22 cellular contexts compared by ENCODE assay signal in genomic region chr12:108982621-108983219, GRCh38. TPM values are rescaled to one million over a fixed set of nuclear protein-coding genes. Genes with fewer than 3 reads are reported as not detected.
"Had no signal": no experiment of that assay in that cellular context is flagged by ENCODE, and none has a peak within 500 bp of the region (broad histone marks: within the 10 kb centered on the region; RNA-seq: fewer than 3 reads in every experiment).

No MANE protein-coding gene starts in this region.

- H3K4me1 ChIP-seq: SJSA1 had no signal

- H3K27ac ChIP-seq: SJSA1, SK-N-MC had no signal

- H3K27me3 ChIP-seq: SJSA1 had no signal

- FAIRE-seq: RCC 7860 had no signal

- H3K9me3 ChIP-seq: MG63, SJSA1 had no signal

- H3K4me3 ChIP-seq: MG63, SJSA1, SK-N-MC had no signal

- DNase-seq: Karpas-422, KG1, MG63, NCI-H1092, NCI-H1105 treated with DMSO at 0.1 percent for 48 hours, NCI-H1417 treated with DMSO at 0.1 percent for 48 hours, NCI-H187, NCI-H2029, NCI-H2081 treated with DMSO at 0.1 percent for 48 hours, NCI-H2171, NCI-H226, NCI-H446, NCI-H510A, NCI-H524 treated with DMSO at 0.1 percent for 48 hours, NCI-H69, NCI-H774, Right ventricle myocardium superior, RPMI8226, SIG-M5 had no signal

- H3K36me3 ChIP-seq: MG63, SJSA1 had no signal

RNA-seq across cellular contexts. Expression of gene SVOP, which starts 38.1 kb away (rescaled TPM):
- total RNA-seq: SJSA1 had no signal
